In genomic region chr1:198156111-198156744, GRCh38 we compare ENCODE assay signal across 8 cellular contexts. TPM values are rescaled to one million over a fixed set of nuclear protein-coding genes. Genes with fewer than 3 reads are reported as not detected.
DNase-seq lines count a peak whose midpoint lies in the region; ATAC-seq and TF ChIP-seq lines count a peak whose summit lies in the region.

No MANE protein-coding gene starts in this region.

- ATAC-seq in HG02642 (IDR thresholded peaks at IDR 0.05; ENCODE audit: poor library complexity, unreplicated experiment): peak; percentile 27
- ATAC-seq in GM21737 (IDR thresholded peaks at IDR 0.05; ENCODE audit: unreplicated experiment): no peak

- H3K4me3 ChIP-seq in astrocyte of the spinal cord (ENCODE audit: low read depth, low read length) (peak overlapping the region; percentile 83), iPS-15b (ENCODE audit: low read depth, low read length) (peak overlapping the region; percentile 84), skeletal muscle tissue (ENCODE audit: low read length in 3 of 3) (peak overlapping the region; percentile 72 to 88 (median 84))

- H3K9ac ChIP-seq in iPS-15b (ENCODE audit: low read depth, low read length) (peak overlapping the region; percentile 77), skeletal muscle tissue (ENCODE audit: low read depth in 1 of 3, low read length in 3 of 3) (peak overlapping the region; percentile 78 to 87 (median 82))

- in situ Hi-C loops in astrocyte of the spinal cord (cut with HindIII; ENCODE audit: low sequenced_read_pairs): no loop called here

- H3K27ac ChIP-seq in skeletal muscle tissue (ENCODE audit: low read depth, low read length): peak overlapping the region; percentile 95

- DNase-seq in NCI-H1105 treated with DMSO at 0.1 percent for 48 hours (lab: John Stamatoyannopoulos, UW) (peak; percentile 40), T-helper 22 cell (ENCODE audit: low read depth) (peak; percentile 40), astrocyte of the spinal cord (ENCODE audit: low read depth, low spot score) (peak; percentile 81)

- H3K27me3 ChIP-seq in iPS-15b (ENCODE audit: control insufficient read depth, insufficient read depth, low read length) (no peaks in the 10 kb centered on the region), skeletal muscle tissue (ENCODE audit: control insufficient read depth in 3 of 3, insufficient read depth in 3 of 3, low read length in 3 of 3) (no peaks in the 10 kb centered on the region)

- H3K36me3 ChIP-seq in iPS-15b (ENCODE audit: control insufficient read depth, insufficient read depth, low read length) (no peaks in the 10 kb centered on the region), skeletal muscle tissue (ENCODE audit: control insufficient read depth in 3 of 3, insufficient read depth in 3 of 3, low read length in 3 of 3) (no peaks in the 10 kb centered on the region)

- H3K9me3 ChIP-seq in iPS-15b (ENCODE audit: control insufficient read depth, insufficient read depth, low read length) (no peaks in the 10 kb centered on the region), skeletal muscle tissue (ENCODE audit: control insufficient read depth in 3 of 3, low read length in 3 of 3) (no peaks in the 10 kb centered on the region)

- H3K4me1 ChIP-seq in iPS-15b (ENCODE audit: control insufficient read depth, insufficient read depth, low read length): peaks cover 20% of the 10 kb centered on the region
- peaks cover 25 to 42% (median 28%) of the 10 kb centered on the region in 3 donors for H3K4me1 ChIP-seq in skeletal muscle tissue (ENCODE audit: control insufficient read depth in 3 of 3, insufficient read depth in 3 of 3, low read length in 3 of 3)

- peak; percentile 70 for TF ChIP-seq CTCF in GM12801 (IDR thresholded peaks at IDR 0.05; ENCODE audit: extremely low read depth, insufficient read length)
- TF ChIP-seq CTCF in astrocyte of the spinal cord (IDR thresholded peaks at IDR 0.05; ENCODE audit: low read depth, low read length): peak; percentile 75

RNA-seq across cellular contexts. Expression of gene NEK7, which starts 0.6 kb away (rescaled TPM):
- total RNA-seq in skeletal muscle tissue: 52.7 TPM
